1 cellular context compared by ENCODE assay signal in genomic region chr11:43558556-43559127, GRCh38.
TF ChIP-seq lines count a peak whose summit lies in the region.

No MANE protein-coding gene starts in this region.

TF ChIP-seq in neural cell, 6 proteins besides CTCF, POLR2A, EP300 and RAD21 (continued from another document):
- TF ChIP-seq, protein P1, sequence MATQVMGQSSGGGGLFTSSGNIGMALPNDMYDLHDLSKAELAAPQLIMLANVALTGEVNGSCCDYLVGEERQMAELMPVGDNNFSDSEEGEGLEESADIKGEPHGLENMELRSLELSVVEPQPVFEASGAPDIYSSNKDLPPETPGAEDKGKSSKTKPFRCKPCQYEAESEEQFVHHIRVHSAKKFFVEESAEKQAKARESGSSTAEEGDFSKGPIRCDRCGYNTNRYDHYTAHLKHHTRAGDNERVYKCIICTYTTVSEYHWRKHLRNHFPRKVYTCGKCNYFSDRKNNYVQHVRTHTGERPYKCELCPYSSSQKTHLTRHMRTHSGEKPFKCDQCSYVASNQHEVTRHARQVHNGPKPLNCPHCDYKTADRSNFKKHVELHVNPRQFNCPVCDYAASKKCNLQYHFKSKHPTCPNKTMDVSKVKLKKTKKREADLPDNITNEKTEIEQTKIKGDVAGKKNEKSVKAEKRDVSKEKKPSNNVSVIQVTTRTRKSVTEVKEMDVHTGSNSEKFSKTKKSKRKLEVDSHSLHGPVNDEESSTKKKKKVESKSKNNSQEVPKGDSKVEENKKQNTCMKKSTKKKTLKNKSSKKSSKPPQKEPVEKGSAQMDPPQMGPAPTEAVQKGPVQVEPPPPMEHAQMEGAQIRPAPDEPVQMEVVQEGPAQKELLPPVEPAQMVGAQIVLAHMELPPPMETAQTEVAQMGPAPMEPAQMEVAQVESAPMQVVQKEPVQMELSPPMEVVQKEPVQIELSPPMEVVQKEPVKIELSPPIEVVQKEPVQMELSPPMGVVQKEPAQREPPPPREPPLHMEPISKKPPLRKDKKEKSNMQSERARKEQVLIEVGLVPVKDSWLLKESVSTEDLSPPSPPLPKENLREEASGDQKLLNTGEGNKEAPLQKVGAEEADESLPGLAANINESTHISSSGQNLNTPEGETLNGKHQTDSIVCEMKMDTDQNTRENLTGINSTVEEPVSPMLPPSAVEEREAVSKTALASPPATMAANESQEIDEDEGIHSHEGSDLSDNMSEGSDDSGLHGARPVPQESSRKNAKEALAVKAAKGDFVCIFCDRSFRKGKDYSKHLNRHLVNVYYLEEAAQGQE (IDR thresholded peaks at IDR 0.05; ENCODE audit: borderline replicate concordance) = no peak
- no peak for TF ChIP-seq TAF1 (IDR thresholded peaks at IDR 0.05; ENCODE audit: low read depth)
